ENCODE assay signal across 15 cellular contexts in the genomic region with DNA sequence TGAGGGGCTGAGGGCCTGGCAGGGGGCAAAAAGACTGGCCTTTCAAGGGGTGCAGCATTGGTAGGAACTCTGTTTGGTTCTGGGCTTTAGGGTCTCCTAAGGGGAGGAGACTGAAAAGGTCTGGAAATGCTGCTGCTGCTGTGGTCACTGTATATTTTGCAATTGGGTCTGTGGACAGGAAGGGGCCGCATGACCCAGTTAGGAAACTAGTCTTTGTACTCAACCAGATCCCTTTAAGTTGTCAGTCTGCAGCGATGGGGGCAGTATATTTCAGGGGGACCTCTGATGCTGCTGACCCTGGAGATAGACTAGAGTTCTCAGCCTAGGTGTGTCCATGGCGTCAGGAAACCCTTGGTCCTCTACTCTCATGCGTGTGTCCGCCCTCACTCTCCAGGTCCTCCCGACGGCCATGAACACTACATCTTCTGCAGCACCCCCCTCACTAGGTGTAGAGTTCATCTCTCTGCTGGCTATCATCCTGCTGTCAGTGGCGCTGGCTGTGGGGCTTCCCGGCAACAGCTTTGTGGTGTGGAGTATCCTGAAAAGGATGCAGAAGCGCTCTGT. TPM values are rescaled to one million over a fixed set of nuclear protein-coding genes. Genes with fewer than 3 reads are reported as not detected.
A peak's percentile ranks its signal among the peaks of the same experiment; 100 is the strongest.
DNase-seq lines count a peak whose midpoint lies in the region; ATAC-seq, FAIRE-seq and TF ChIP-seq lines count a peak whose summit lies in the region.
"Had no signal": no experiment of that assay in that cellular context is flagged by ENCODE, and none has a peak within 500 bp of the region (broad histone marks: within the 10 kb centered on the region; RNA-seq: fewer than 3 reads in every experiment).

No MANE protein-coding gene starts in this region.

- no peak overlapping the region for H3K18ac ChIP-seq in H1 (ENCODE audit: extremely low read depth, low read length)

- H3K4me3 Mint-ChIP-seq in nephron progenitor cell, result no peak overlapping the region

- H3K4me2 ChIP-seq in H1 (ENCODE audit: insufficient read depth in 1 of 2, low read depth in 2 of 2, low read length in 2 of 2), result no peak overlapping the region

- TF ChIP-seq EP300 in H1 (IDR thresholded peaks at IDR 0.05; ENCODE audit: borderline replicate concordance in 1 of 2, low read depth in 2 of 2, low read length in 2 of 2), result no peak

- H3K27me3 Mint-ChIP-seq in nephron progenitor cell (ENCODE audit: low read depth, poor library complexity), result peaks cover 43% of the 10 kb centered on the region

- no peak overlapping the region for H2BK12ac ChIP-seq in H1 (ENCODE audit: low read depth, low read length)

- POLR2A ChIA-PET in H1 (lab: Charles Lee; ENCODE audit: partially characterized antibody), result interaction anchor here (1.4 to 1.9 kb wide), 5 partner anchors 15 to 116 kb away, joined by 3 to 5 read pairs (median 4); partner anchors contain the start of genes DHRS1 and NOP9

- no peak overlapping the region for H3K23ac ChIP-seq in H1 (ENCODE audit: insufficient read length)

- H3K27ac Mint-ChIP-seq in nephron progenitor cell, result peak overlapping the region; percentile 39

- DNase-seq in heart left ventricle, result peak in 1 of 5 donors; percentile 24
- DNase-seq in left ventricle myocardium superior, result no peak
- no peak for DNase-seq in H1 (ENCODE audit: low read depth in 1 of 2, low spot score in 2 of 2)
- no peak for DNase-seq in nephron progenitor cell
- no peak for DNase-seq in vagina (ENCODE audit: extremely low spot score in 2 of 2)
- no peak for DNase-seq in central memory CD4-positive, alpha-beta T cell
- DNase-seq in NCI-H2171 treated with DMSO at 0.1 percent for 48 hours (lab: John Stamatoyannopoulos, UW), result no peak
- DNase-seq: activated CD4-positive, alpha-beta T cell treated with anti-CD3 and anti-CD28 coated beads, Interleukin-2, amount 50 U/mL, for 48 hours; effector CD4-positive, alpha-beta T cell; MG63; NCI-H2029; stimulated activated CD4-positive, alpha-beta T cell treated with anti-CD3 and anti-CD28 coated beads, Interleukin-2, amount 100 ng/mL, for 24 hours had no signal

- no peak for FAIRE-seq in H1 (lab: Jason Lieb, UNC)
- FAIRE-seq: GM18507, HTR-8/SVneo had no signal

- H3K27me3 ChIP-seq in heart left ventricle (peaks cover 0 to 27% (median 6%) of the 10 kb centered on the region in 9 donors), H1 (replicated peaks in 1 of 4; ENCODE audit: control insufficient read depth in 3 of 4, extremely low read depth in 1 of 4, insufficient read depth in 3 of 4, low read length in 3 of 4) (peaks cover 0 to 40% (median 30%) of the 10 kb centered on the region in 4 experiments; a peak in 6 of 7 replicates), vagina (no peaks in the 10 kb centered on the region)
- H3K27me3 ChIP-seq: MG63 had no signal

- H3K36me3 ChIP-seq in heart left ventricle (peaks cover 0 to 18% (median 9%) of the 10 kb centered on the region in 9 donors), H1 (ENCODE audit: control insufficient read depth in 2 of 4, insufficient read depth in 4 of 4, low read length in 3 of 4) (peaks cover 0 to 10% (median 0%) of the 10 kb centered on the region in 4 experiments; a peak in 2 of 8 replicates), vagina (no peaks in the 10 kb centered on the region)
- H3K36me3 ChIP-seq: MG63 had no signal

- H3K23me2 ChIP-seq in H1 (ENCODE audit: low read depth, low read length), result no peaks in the 10 kb centered on the region

- H3K14ac ChIP-seq in H1 (ENCODE audit: insufficient read length), result no peak overlapping the region

- no peak overlapping the region for H2AFZ ChIP-seq in H1 (ENCODE audit: low read length)

- H3K4me3 ChIP-seq in heart left ventricle (peak overlapping the region in 1 of 12 donors; percentile 70), H1 (ENCODE audit: extremely low read depth in 1 of 4, insufficient read depth in 2 of 4, low read depth in 3 of 4, low read length in 4 of 4) (no peak overlapping the region), vagina (no peak overlapping the region)
- H3K4me3 ChIP-seq: MG63 had no signal

- no peak overlapping the region for H4K5ac ChIP-seq in H1 (ENCODE audit: insufficient read length, low read depth, low read length)

- no peaks in the 10 kb centered on the region for H3K9me3 Mint-ChIP-seq in nephron progenitor cell

- H3K9ac ChIP-seq in H1 (replicated peaks in 1 of 4; ENCODE audit: extremely low read depth in 1 of 4, low read depth in 3 of 4, low read length in 3 of 4), result no peak overlapping the region

- H3K36me3 Mint-ChIP-seq in nephron progenitor cell (ENCODE audit: low read depth), result peaks cover 5% of the 10 kb centered on the region

- TF ChIP-seq CTCF in heart left ventricle (IDR thresholded peaks at IDR 0.05) (no peak), H1 (IDR thresholded peaks at IDR 0.05; ENCODE audit: control extremely low read depth in 1 of 3, insufficient read depth in 1 of 3, low read depth in 1 of 3, low read length in 3 of 3) (no peak), nephron progenitor cell (IDR thresholded peaks at IDR 0.05) (no peak), vagina (IDR thresholded peaks at IDR 0.05) (no peak)

- 74 to 84% (median 76%) methylated on average over 8 to 10 of the region's 10 CpGs for WGBS in heart left ventricle, 4 donors
- 93% methylated on average over 10 of the region's 10 CpGs; no CpG with 5 or more reads in 1 of the 2 experiments for WGBS in H1 (ENCODE audit: extremely low coverage in 1 of 2, insufficient coverage in 1 of 2, insufficient read length in 1 of 2, insufficient replicate concordance in 2 of 2, low coverage in 1 of 2, low lambda C conversion rate in 2 of 2, missing lambda C conversion rate in 1 of 2), 2 experiments

- peaks cover 9 to 87% (median 45%) of the 10 kb centered on the region in 12 donors for H3K4me1 ChIP-seq in heart left ventricle
- no peaks in the 10 kb centered on the region; a peak in 2 of 7 replicates for H3K4me1 ChIP-seq in H1 (replicated peaks in 1 of 4; ENCODE audit: control insufficient read depth in 3 of 4, insufficient read depth in 4 of 4, low read length in 3 of 4)
- peaks cover 62% of the 10 kb centered on the region for H3K4me1 ChIP-seq in vagina

- no peaks in the 10 kb centered on the region for H3K9me3 ChIP-seq in heart left ventricle
- H3K9me3 ChIP-seq in H1 (ENCODE audit: insufficient read depth in 2 of 2, low read depth in 1 of 2, low read length in 1 of 2), result no peaks in the 10 kb centered on the region; a peak in 1 of 4 replicates
- H3K9me3 ChIP-seq in vagina, result no peaks in the 10 kb centered on the region
- H3K9me3 ChIP-seq: MG63 had no signal

- ATAC-seq in heart left ventricle (peak in 1 of 4 donors; percentile 0), left ventricle myocardium superior (no peak), HG03095 (IDR thresholded peaks at IDR 0.05; ENCODE audit: unreplicated experiment) (no peak)

- no peak overlapping the region for H3K4ac ChIP-seq in H1 (replicated peaks; ENCODE audit: insufficient read length, low read depth, low read length)

- no peaks in the 10 kb centered on the region for H3K79me1 ChIP-seq in H1 (ENCODE audit: low read depth, low read length)

- H2BK120ac ChIP-seq in H1 (replicated peaks; ENCODE audit: low read depth, low read length), result no peak overlapping the region

- TF ChIP-seq POLR2A in heart left ventricle (IDR thresholded peaks at IDR 0.05), result no peak
- no peak for TF ChIP-seq POLR2A in H1 (IDR thresholded peaks at IDR 0.05; ENCODE audit: control extremely low read depth in 1 of 2, low read depth in 2 of 2, low read length in 2 of 2)
- TF ChIP-seq POLR2A in vagina (IDR thresholded peaks at IDR 0.05), result no peak

- H3K56ac ChIP-seq in H1 (replicated peaks; ENCODE audit: insufficient read length, low read depth, low read length), result no peak overlapping the region

- peak overlapping the region; percentile 17; the same call in 1 of the 2 replicates for H2AK5ac ChIP-seq in H1 (ENCODE audit: low read depth, low read length)

- no peak overlapping the region for H2BK15ac ChIP-seq in H1 (ENCODE audit: low read length)

- H4K20me1 ChIP-seq in H1 (replicated peaks in 1 of 2; ENCODE audit: control insufficient read depth in 1 of 2, insufficient read depth in 2 of 2, low read length in 2 of 2), result peaks cover 0 to 2% of the 10 kb centered on the region in 2 experiments

- no peak overlapping the region for H2BK5ac ChIP-seq in H1 (ENCODE audit: low read depth, low read length)

- intact Hi-C loops in heart left ventricle (cut with DNase I) (no loop called here), left ventricle myocardium superior (cut with micrococcal nuclease) (no loop called here), vagina (cut with DNase I) (no loop called here)

- no peak overlapping the region; the same call in 1 of the 2 replicates for H4K8ac ChIP-seq in H1 (ENCODE audit: extremely low read depth, insufficient read depth, low read length)

- peak overlapping the region in 10 of 12 donors; percentile 49 to 91 (median 60) for H3K27ac ChIP-seq in heart left ventricle
- H3K27ac ChIP-seq in H1 (ENCODE audit: low read depth, low read length), result no peak overlapping the region
- H3K27ac ChIP-seq in vagina, result peak overlapping the region; percentile 87

- H3K79me2 ChIP-seq in H1 (ENCODE audit: control insufficient read depth in 1 of 2, insufficient read depth in 2 of 2, low read length in 2 of 2), result no peaks in the 10 kb centered on the region

- TF ChIP-seq RAD21 in H1 (IDR thresholded peaks at IDR 0.05 in 1 of 2, conservative IDR thresholded peaks at IDR 0.05 in 1 of 2; ENCODE audit: low read depth in 2 of 2, low read length in 2 of 2), result no peak

- peaks cover 24% of the 10 kb centered on the region for H3K4me1 Mint-ChIP-seq in nephron progenitor cell

- CTCF ChIA-PET in H1 (lab: Charles Lee; ENCODE audit: partially characterized antibody), result interaction anchor here (0.6 to 27.8 kb wide), 11 partner anchors 8 to 140 kb away, joined by 3 to 664 read pairs (median 5); partner anchors contain the start of genes ADCY4, CBLN3, CIDEB and DHRS1

- no peak overlapping the region for H4K91ac ChIP-seq in H1 (replicated peaks; ENCODE audit: insufficient read length, low read length)

- H2BK20ac ChIP-seq in H1 (ENCODE audit: low read length), result no peak overlapping the region

RNA-seq across cellular contexts. Expression of gene LTB4R, which starts 4.0 kb away (rescaled TPM):
- 1 to 10 TPM in 8 of 9 donors, under 1 TPM in 1; 0.92 to 8.8 (median 1.7) TPM for total RNA-seq in heart left ventricle
- polyA plus RNA-seq in heart left ventricle, result 1 to 10 TPM; 1.2 to 2.2 TPM
- total RNA-seq in left ventricle myocardium superior, result 1.6 TPM
- 4.1 and 6.8 TPM in 2 replicates for total RNA-seq in H1 (2021; fragmentation: NEBNext Ultra II Directional; extraction: Animal tissue kit (Norgen Biotek cat#: 25700))
- 6.7 and 9.7 TPM in 2 replicates for polyA plus RNA-seq in H1 (2011; rRNA removed)
- 9.0 TPM for polyA plus RNA-seq in H1 (2011; cell fraction: cytosol; rRNA removed)
- polyA plus RNA-seq in H1 (2011; cell fraction: nucleus; rRNA removed), result 70.2 TPM
- 7.9 to 10.8 TPM (median 9.6 TPM) in 4 replicates for polyA plus RNA-seq in H1 (2012, experiment 1 of 2)
- 2.2 TPM for polyA plus RNA-seq in H1 (2012, experiment 2 of 2)
- 4.9 TPM for polyA plus RNA-seq in H1 (2013, experiment 1 of 2)
- polyA plus RNA-seq in H1 (2013, experiment 2 of 2), result 4.3 TPM
- polyA minus RNA-seq in H1 (2011; rRNA and poly(A)+ RNA removed), result 2.8 and 8.7 TPM in 2 replicates
- 1.4 TPM for polyA minus RNA-seq in H1 (2011; cell fraction: cytosol; rRNA and poly(A)+ RNA removed)
- 12.2 TPM for polyA minus RNA-seq in H1 (2011; cell fraction: nucleus; rRNA and poly(A)+ RNA removed)
- total RNA-seq in vagina, result 35.1 TPM

RNA-seq across cellular contexts. Expression of gene LTB4R2, which starts 5.4 kb away (rescaled TPM):
- total RNA-seq in heart left ventricle (1 to 10 TPM in 7 of 9 donors, under 1 TPM in 2; 0.81 to 3.8 (median 1.6) TPM), left ventricle myocardium superior (1.5 TPM), vagina (66.5 TPM)
- polyA plus RNA-seq in heart left ventricle (under 1 TPM; 0.53 to 0.64 TPM), H1 (2011; rRNA removed) (5.3 and 9.8 TPM in 2 replicates)
- 6.7 and 7.0 TPM in 2 replicates for total RNA-seq in H1 (2021; fragmentation: NEBNext Ultra II Directional; extraction: Animal tissue kit (Norgen Biotek cat#: 25700))
- polyA plus RNA-seq in H1 (2011; cell fraction: cytosol; rRNA removed), result 7.5 TPM
- 52.3 TPM for polyA plus RNA-seq in H1 (2011; cell fraction: nucleus; rRNA removed)
- 5.3 to 9.0 TPM (median 7.0 TPM) in 4 replicates for polyA plus RNA-seq in H1 (2012, experiment 1 of 2)
- polyA plus RNA-seq in H1 (2012, experiment 2 of 2), result 1.1 TPM
- 3.7 TPM for polyA plus RNA-seq in H1 (2013, experiment 1 of 2)
- polyA plus RNA-seq in H1 (2013, experiment 2 of 2), result 3.1 TPM
- polyA minus RNA-seq in H1 (2011; rRNA and poly(A)+ RNA removed), result 4.1 TPM in 2 replicates
- 4.5 TPM for polyA minus RNA-seq in H1 (2011; cell fraction: cytosol; rRNA and poly(A)+ RNA removed)
- 20.5 TPM for polyA minus RNA-seq in H1 (2011; cell fraction: nucleus; rRNA and poly(A)+ RNA removed)

RNA-seq across cellular contexts. Expression of gene CIDEB, which starts 7.5 kb away (rescaled TPM):
- total RNA-seq in heart left ventricle (10 to 100 TPM in 1 of 9 donors, 1 to 10 TPM in 8; 1.7 to 10.1 (median 3.0) TPM), left ventricle myocardium superior (3.9 TPM), vagina (16.0 TPM)
- polyA plus RNA-seq in heart left ventricle (1 to 10 TPM; 2.6 to 3.2 TPM), H1 (2011; rRNA removed) (0.09 and 0.11 TPM in 2 replicates)
- total RNA-seq in H1 (2021; fragmentation: NEBNext Ultra II Directional; extraction: Animal tissue kit (Norgen Biotek cat#: 25700)), result not detected in 2 replicates
- 0.08 TPM for polyA plus RNA-seq in H1 (2011; cell fraction: cytosol; rRNA removed)
- 0.11 TPM for polyA plus RNA-seq in H1 (2011; cell fraction: nucleus; rRNA removed)
- 0.21 TPM in 1 of 4 replicates, not detected in the others for polyA plus RNA-seq in H1 (2012, experiment 1 of 2)
- polyA plus RNA-seq in H1 (2012, experiment 2 of 2), result not detected
- not detected for polyA plus RNA-seq in H1 (2013, experiment 1 of 2)
- not detected for polyA plus RNA-seq in H1 (2013, experiment 2 of 2)
- not detected in 2 replicates for polyA minus RNA-seq in H1 (2011; rRNA and poly(A)+ RNA removed)
- not detected for polyA minus RNA-seq in H1 (2011; cell fraction: cytosol; rRNA and poly(A)+ RNA removed)
- polyA minus RNA-seq in H1 (2011; cell fraction: nucleus; rRNA and poly(A)+ RNA removed), result not detected

RNA-seq across cellular contexts. Expression of gene NOP9, which starts 15.7 kb away (rescaled TPM):
- total RNA-seq in heart left ventricle (10 to 100 TPM; 22.1 to 34.0 (median 27.8) TPM), left ventricle myocardium superior (25.5 TPM), vagina (13.8 TPM)
- polyA plus RNA-seq in heart left ventricle (10 to 100 TPM; 13.5 to 29.8 TPM), H1 (2011; rRNA removed) (17.8 and 22.4 TPM in 2 replicates)
- total RNA-seq in H1 (2021; fragmentation: NEBNext Ultra II Directional; extraction: Animal tissue kit (Norgen Biotek cat#: 25700)), result 34.8 and 39.3 TPM in 2 replicates
- polyA plus RNA-seq in H1 (2011; cell fraction: cytosol; rRNA removed), result 19.2 TPM
- 55.9 TPM for polyA plus RNA-seq in H1 (2011; cell fraction: nucleus; rRNA removed)
- polyA plus RNA-seq in H1 (2012, experiment 1 of 2), result 21.6 to 29.6 TPM (median 27.0 TPM) in 4 replicates
- polyA plus RNA-seq in H1 (2012, experiment 2 of 2), result 15.7 TPM
- 13.9 TPM for polyA plus RNA-seq in H1 (2013, experiment 1 of 2)
- 13.1 TPM for polyA plus RNA-seq in H1 (2013, experiment 2 of 2)
- polyA minus RNA-seq in H1 (2011; rRNA and poly(A)+ RNA removed), result 42.1 and 51.6 TPM in 2 replicates
- polyA minus RNA-seq in H1 (2011; cell fraction: cytosol; rRNA and poly(A)+ RNA removed), result 26.5 TPM
- polyA minus RNA-seq in H1 (2011; cell fraction: nucleus; rRNA and poly(A)+ RNA removed), result 34.7 TPM

RNA-seq across cellular contexts. Expression of gene DHRS1, which starts 15.7 kb away (rescaled TPM):
- 10 to 100 TPM in 6 of 9 donors, 1 to 10 TPM in 3; 6.3 to 18.1 (median 11.3) TPM for total RNA-seq in heart left ventricle
- polyA plus RNA-seq in heart left ventricle, result 10 to 100 TPM in 1 of 2 donors, 1 to 10 TPM in 1; 5.5 to 10.7 TPM
- total RNA-seq in left ventricle myocardium superior, result 5.9 TPM
- total RNA-seq in H1 (2021; fragmentation: NEBNext Ultra II Directional; extraction: Animal tissue kit (Norgen Biotek cat#: 25700)), result 8.8 and 13.4 TPM in 2 replicates
- 31.7 and 40.2 TPM in 2 replicates for polyA plus RNA-seq in H1 (2011; rRNA removed)
- polyA plus RNA-seq in H1 (2011; cell fraction: cytosol; rRNA removed), result 25.9 TPM
- polyA plus RNA-seq in H1 (2011; cell fraction: nucleus; rRNA removed), result 52.3 TPM
- polyA plus RNA-seq in H1 (2012, experiment 1 of 2), result 16.4 to 20.6 TPM (median 17.5 TPM) in 4 replicates
- 21.3 TPM for polyA plus RNA-seq in H1 (2012, experiment 2 of 2)
- polyA plus RNA-seq in H1 (2013, experiment 1 of 2), result 11.8 TPM
- polyA plus RNA-seq in H1 (2013, experiment 2 of 2), result 9.3 TPM
- polyA minus RNA-seq in H1 (2011; rRNA and poly(A)+ RNA removed), result 16.3 and 19.2 TPM in 2 replicates
- polyA minus RNA-seq in H1 (2011; cell fraction: cytosol; rRNA and poly(A)+ RNA removed), result 9.1 TPM
- polyA minus RNA-seq in H1 (2011; cell fraction: nucleus; rRNA and poly(A)+ RNA removed), result 21.4 TPM
- total RNA-seq in vagina, result 84.2 TPM
